19 cellular contexts compared by ENCODE assay signal in genomic region chr10:1199897-1200721, GRCh38.
DNase-seq lines count a peak whose midpoint lies in the region; ATAC-seq and TF ChIP-seq lines count a peak whose summit lies in the region.
"Had no signal": no experiment of that assay in that cellular context is flagged by ENCODE, and none has a peak within 500 bp of the region (broad histone marks: within the 10 kb centered on the region; RNA-seq: fewer than 3 reads in every experiment).

No MANE protein-coding gene starts in this region.

- H4K20me1 ChIP-seq in osteoblast (ENCODE audit: insufficient read depth, low read length) = no peaks in the 10 kb centered on the region

- no peak for TF ChIP-seq POLR2A in gastroesophageal sphincter (IDR thresholded peaks at IDR 0.05)
- TF ChIP-seq POLR2A in suprapubic skin (IDR thresholded peaks at IDR 0.05) = no peak

- H3K27ac ChIP-seq in gastroesophageal sphincter (peak overlapping the region in 3 of 4 donors; percentile 18 to 60 (median 37)), osteoblast (ENCODE audit: low read depth, low read length) (no peak overlapping the region), suprapubic skin (no peak overlapping the region)
- H3K27ac ChIP-seq: breast epithelium, KMS-11, lower lobe of right lung had no signal

- H3K4me1 Mint-ChIP-seq in activated CD8-positive, alpha-beta memory T cell treated with anti-CD3 and anti-CD28 coated beads, Interleukin-2, amount 10 ng/mL, durations not matched to agents 7 days and 5 days = no peaks in the 10 kb centered on the region
- no peaks in the 10 kb centered on the region for H3K4me1 Mint-ChIP-seq in activated CD4-positive, alpha-beta memory T cell treated with anti-CD3 and anti-CD28 coated beads, Interleukin-2, amount 10 ng/mL, durations not matched to agents 7 days and 5 days

- peaks cover 30% of the 10 kb centered on the region for H3K27me3 ChIP-seq in gastroesophageal sphincter
- no peaks in the 10 kb centered on the region for H3K27me3 ChIP-seq in osteoblast (ENCODE audit: insufficient read depth, low read length)
- peaks cover 9% of the 10 kb centered on the region for H3K27me3 ChIP-seq in suprapubic skin

- H3K79me2 ChIP-seq in osteoblast (ENCODE audit: insufficient read depth, low read length) = no peaks in the 10 kb centered on the region

- no peak for ATAC-seq in activated CD8-positive, alpha-beta memory T cell treated with anti-CD3 and anti-CD28 coated beads, Interleukin-2, amount 10 ng/mL, durations not matched to agents 7 days and 5 days
- ATAC-seq in gastroesophageal sphincter (no peak), HG03565 (IDR thresholded peaks at IDR 0.05; ENCODE audit: unreplicated experiment) (no peak)
- ATAC-seq: lower lobe of right lung had no signal

- H3K4me3 ChIP-seq in gastroesophageal sphincter (no peak overlapping the region), osteoblast (ENCODE audit: insufficient read depth, low read length) (no peak overlapping the region), suprapubic skin (no peak overlapping the region)
- H3K4me3 ChIP-seq: breast epithelium, lower lobe of right lung had no signal

- no peak overlapping the region for H3K4me3 Mint-ChIP-seq in activated CD8-positive, alpha-beta memory T cell treated with anti-CD3 and anti-CD28 coated beads, Interleukin-2, amount 10 ng/mL, durations not matched to agents 7 days and 5 days
- H3K4me3 Mint-ChIP-seq in activated CD4-positive, alpha-beta memory T cell treated with anti-CD3 and anti-CD28 coated beads, Interleukin-2, amount 10 ng/mL, durations not matched to agents 7 days and 5 days = no peak overlapping the region
- H3K4me3 Mint-ChIP-seq: CD4-positive, alpha-beta T cell had no signal

- H3K4me1 ChIP-seq in gastroesophageal sphincter (no peaks in the 10 kb centered on the region), osteoblast (ENCODE audit: insufficient read depth, low read length) (no peaks in the 10 kb centered on the region), suprapubic skin (no peaks in the 10 kb centered on the region)
- H3K4me1 ChIP-seq: breast epithelium, lower lobe of right lung had no signal

- peak; percentile 36 for DNase-seq in activated CD8-positive, alpha-beta memory T cell treated with anti-CD3 and anti-CD28 coated beads, Interleukin-2, amount 10 ng/mL, durations not matched to agents 7 days and 5 days
- DNase-seq in osteoblast (ENCODE audit: insufficient read length, low spot score, missing footprints) = peak; percentile 78
- DNase-seq in suprapubic skin (ENCODE audit: low spot score in 2 of 2) = peak; percentile 46 to 76
- DNase-seq in SHP77 (lab: John Stamatoyannopoulos, UW) = no peak
- DNase-seq in activated CD4-positive, alpha-beta memory T cell treated with anti-CD3 and anti-CD28 coated beads, Interleukin-2, amount 10 ng/mL, durations not matched to agents 7 days and 5 days = no peak
- no peak for DNase-seq in NCI-H2227 (lab: John Stamatoyannopoulos, UW; ENCODE audit: unreplicated experiment)
- DNase-seq: activated CD4-positive, CD25-positive, alpha-beta regulatory T cell treated with anti-CD3 and anti-CD28 coated beads, Interleukin-2, amount 50 U/mL, for 72 hours; CD4-positive, alpha-beta T cell; DMS53; lower lobe of right lung; NCI-H1092 treated with DMSO at 0.1 percent for 48 hours; NCI-H2081; NCI-H446 treated with DMSO at 0.1 percent for 48 hours; NK-92 treated with Interleukin-12 subunit alpha and Interleukin-12 subunit beta, amount 100 ng/mL, for 24 hours; T1000 had no signal

- no peak for TF ChIP-seq EP300 in gastroesophageal sphincter (IDR thresholded peaks at IDR 0.05)
- no peak for TF ChIP-seq EP300 in suprapubic skin (IDR thresholded peaks at IDR 0.05)

- CTCF ChIA-PET in activated CD8-positive, alpha-beta memory T cell treated with anti-CD3 and anti-CD28 coated beads, Interleukin-2, amount 10 ng/mL, durations not matched to agents 7 days and 5 days (lab: Charles Lee) = no interaction called here
- CTCF ChIA-PET in activated CD4-positive, alpha-beta memory T cell treated with anti-CD3 and anti-CD28 coated beads, Interleukin-2, amount 10 ng/mL, durations not matched to agents 7 days and 5 days (lab: Charles Lee) = no interaction called here

- H3K9me3 Mint-ChIP-seq in activated CD8-positive, alpha-beta memory T cell treated with anti-CD3 and anti-CD28 coated beads, Interleukin-2, amount 10 ng/mL, durations not matched to agents 7 days and 5 days (ENCODE audit: low read depth) = no peaks in the 10 kb centered on the region
- no peaks in the 10 kb centered on the region for H3K9me3 Mint-ChIP-seq in activated CD4-positive, alpha-beta memory T cell treated with anti-CD3 and anti-CD28 coated beads, Interleukin-2, amount 10 ng/mL, durations not matched to agents 7 days and 5 days
- H3K9me3 Mint-ChIP-seq: CD4-positive, alpha-beta T cell had no signal

- no peak overlapping the region for H3K27ac Mint-ChIP-seq in activated CD8-positive, alpha-beta memory T cell treated with anti-CD3 and anti-CD28 coated beads, Interleukin-2, amount 10 ng/mL, durations not matched to agents 7 days and 5 days
- no peak overlapping the region for H3K27ac Mint-ChIP-seq in activated CD4-positive, alpha-beta memory T cell treated with anti-CD3 and anti-CD28 coated beads, Interleukin-2, amount 10 ng/mL, durations not matched to agents 7 days and 5 days
- H3K27ac Mint-ChIP-seq: CD4-positive, alpha-beta T cell had no signal

- no peaks in the 10 kb centered on the region for H3K36me3 Mint-ChIP-seq in activated CD8-positive, alpha-beta memory T cell treated with anti-CD3 and anti-CD28 coated beads, Interleukin-2, amount 10 ng/mL, durations not matched to agents 7 days and 5 days
- H3K36me3 Mint-ChIP-seq in activated CD4-positive, alpha-beta memory T cell treated with anti-CD3 and anti-CD28 coated beads, Interleukin-2, amount 10 ng/mL, durations not matched to agents 7 days and 5 days (ENCODE audit: low read depth) = no peaks in the 10 kb centered on the region

- no peak for TF ChIP-seq CTCF in gastroesophageal sphincter (IDR thresholded peaks at IDR 0.05)
- no peak for TF ChIP-seq CTCF in osteoblast (IDR thresholded peaks at IDR 0.05; ENCODE audit: extremely low read depth, low read depth, low read length)
- TF ChIP-seq CTCF in suprapubic skin (IDR thresholded peaks at IDR 0.05) = no peak

- no peaks in the 10 kb centered on the region for H3K9me3 ChIP-seq in gastroesophageal sphincter
- no peaks in the 10 kb centered on the region for H3K9me3 ChIP-seq in osteoblast (ENCODE audit: low read depth, low read length)
- no peaks in the 10 kb centered on the region for H3K9me3 ChIP-seq in suprapubic skin
- H3K9me3 ChIP-seq: breast epithelium, lower lobe of right lung had no signal

- H3K36me3 ChIP-seq in gastroesophageal sphincter (no peaks in the 10 kb centered on the region), osteoblast (ENCODE audit: insufficient read depth, low read length) (no peaks in the 10 kb centered on the region), suprapubic skin (no peaks in the 10 kb centered on the region)
- H3K36me3 ChIP-seq: breast epithelium, lower lobe of right lung had no signal

- POLR2A ChIA-PET in activated CD4-positive, alpha-beta memory T cell treated with anti-CD3 and anti-CD28 coated beads, Interleukin-2, amount 10 ng/mL, durations not matched to agents 7 days and 5 days (lab: Charles Lee) = no interaction called here

- H3K27me3 Mint-ChIP-seq in activated CD8-positive, alpha-beta memory T cell treated with anti-CD3 and anti-CD28 coated beads, Interleukin-2, amount 10 ng/mL, durations not matched to agents 7 days and 5 days = peaks cover 18% of the 10 kb centered on the region
- peaks cover 7% of the 10 kb centered on the region for H3K27me3 Mint-ChIP-seq in activated CD4-positive, alpha-beta memory T cell treated with anti-CD3 and anti-CD28 coated beads, Interleukin-2, amount 10 ng/mL, durations not matched to agents 7 days and 5 days
- H3K27me3 Mint-ChIP-seq: CD4-positive, alpha-beta T cell had no signal

- no peak overlapping the region for H3K4me2 ChIP-seq in osteoblast (ENCODE audit: insufficient read depth, low read length)
- H3K4me2 ChIP-seq: KMS-11 had no signal

- H2AFZ ChIP-seq in osteoblast (ENCODE audit: low read length) = no peak overlapping the region

- 72% methylated on average over 5 of the region's 24 CpGs; no CpG with 5 or more reads in 1 of the 2 donors for WGBS in gastroesophageal sphincter (ENCODE audit: low coverage in 1 of 2), 2 donors
- WGBS in suprapubic skin = 81% methylated on average over 17 of the region's 24 CpGs

Comparison
In these comparisons a context has a peak if more than half of its experiments do, and no peak if none do; other contexts are left out.
1. DNase-seq: peak in activated CD8-positive, alpha-beta memory T cell treated with anti-CD3 and anti-CD28 coated beads, Interleukin-2, amount 10 ng/mL, durations not matched to agents 7 days and 5 days (single experiment), osteoblast (single experiment) and suprapubic skin (2 of 2); none in SHP77 (0 of 2), activated CD4-positive, alpha-beta memory T cell treated with anti-CD3 and anti-CD28 coated beads, Interleukin-2, amount 10 ng/mL, durations not matched to agents 7 days and 5 days (single experiment) and NCI-H2227 (single experiment).
2. H3K27ac ChIP-seq: peak in gastroesophageal sphincter (3 of 4); none in osteoblast (single experiment) and suprapubic skin (single experiment).